ENCODE assay signal across 13 cellular contexts in the genomic region with DNA sequence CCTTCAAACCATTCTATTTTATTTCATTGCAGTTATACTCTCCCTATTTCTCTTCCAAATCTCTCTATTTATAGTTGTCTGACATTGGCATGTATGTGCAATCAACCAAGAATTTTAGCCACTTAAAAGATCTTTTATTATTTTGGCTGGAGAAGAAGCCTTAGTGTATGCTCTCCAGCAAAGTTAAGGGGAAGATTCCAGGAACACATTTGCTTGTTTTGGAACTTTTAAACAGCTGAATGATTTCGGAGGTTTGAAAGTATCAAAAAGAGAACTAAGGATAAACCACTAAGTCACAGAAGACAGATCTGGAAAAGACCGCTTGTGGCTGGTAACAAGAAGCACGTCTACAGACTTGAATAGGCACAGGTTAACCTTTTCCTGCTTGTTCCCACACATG.
DNase-seq lines count a peak whose midpoint lies in the region; ATAC-seq and TF ChIP-seq lines count a peak whose summit lies in the region.
"Had no signal": no experiment of that assay in that cellular context is flagged by ENCODE, and none has a peak within 500 bp of the region (broad histone marks: within the 10 kb centered on the region; RNA-seq: fewer than 3 reads in every experiment).

No MANE protein-coding gene starts in this region.

- no peak overlapping the region for H2AFZ ChIP-seq in PC-9

- H4K20me1 ChIP-seq in PC-9 (ENCODE audit: insufficient read depth): no peaks in the 10 kb centered on the region

- no peaks in the 10 kb centered on the region for H3K9me3 Mint-ChIP-seq in memory B cell
- H3K9me3 Mint-ChIP-seq in activated T-cell treated with anti-CD3 and anti-CD28 coated beads, Interleukin-2, amount 50 U/mL, for 72 hours: no peaks in the 10 kb centered on the region
- H3K9me3 Mint-ChIP-seq: activated CD4-positive, alpha-beta T cell treated with anti-CD3 and anti-CD28 coated beads, Interleukin-2, amount 10 ng/mL, durations not matched to agents 7 days and 5 days; dendritic cell treated with granulocyte-macrophage colony-stimulating factor and Interleukin-4, amounts not matched to agents 40 ng/mL and 50 ng/mL, for 4 days had no signal

- DNase-seq in LHCN-M2 (ENCODE audit: low read depth): peak; percentile 82
- DNase-seq in colonic mucosa: no peak
- DNase-seq in memory B cell (ENCODE audit: low spot score in 2 of 2): no peak
- DNase-seq in vagina (ENCODE audit: extremely low spot score in 2 of 2): no peak
- no peak for DNase-seq in PC-9
- no peak for DNase-seq in D341Med (ENCODE audit: low spot score)
- DNase-seq in activated T-cell treated with anti-CD3 and anti-CD28 coated beads, Interleukin-2, amount 50 U/mL, for 72 hours: no peak
- DNase-seq: activated CD4-positive, alpha-beta T cell treated with anti-CD3 and anti-CD28 coated beads, Interleukin-2, amount 10 ng/mL, durations not matched to agents 7 days and 5 days; activated effector memory CD4-positive, alpha-beta T cell treated with Interleukin-2 at 50 U/mL for 16 hours; DMS79; mucosa of descending colon; NCI-H748 treated with DMSO at 0.1 percent for 48 hours had no signal

- CTCF ChIA-PET in PC-9 (lab: Charles Lee): no interaction called here

- peak; percentile 35 for ATAC-seq in memory B cell (ENCODE audit: low read depth)
- no peak for ATAC-seq in activated T-cell treated with anti-CD3 and anti-CD28 coated beads, Interleukin-2, amount 50 U/mL, for 72 hours (replicated peaks in 1 of 2)
- ATAC-seq: mucosa of descending colon had no signal

- H3K9me3 ChIP-seq in colonic mucosa (no peaks in the 10 kb centered on the region), vagina (no peaks in the 10 kb centered on the region), PC-9 (ENCODE audit: insufficient read depth, low read depth) (no peaks in the 10 kb centered on the region; the same call in 1 of the 2 replicates)
- H3K9me3 ChIP-seq: mucosa of descending colon had no signal

- H3K9me2 ChIP-seq in PC-9 (ENCODE audit: insufficient read depth): no peaks in the 10 kb centered on the region

- H3K4me2 ChIP-seq in PC-9: no peak overlapping the region

- no peaks in the 10 kb centered on the region for H3F3A ChIP-seq in PC-9 (ENCODE audit: insufficient read depth, low read depth)

- TF ChIP-seq CTCF in colonic mucosa (IDR thresholded peaks at IDR 0.05) (no peak), vagina (IDR thresholded peaks at IDR 0.05) (no peak), PC-9 (conservative IDR thresholded peaks at IDR 0.05) (no peak)

- no peak overlapping the region for H3K27ac Mint-ChIP-seq in memory B cell
- no peak overlapping the region for H3K27ac Mint-ChIP-seq in activated T-cell treated with anti-CD3 and anti-CD28 coated beads, Interleukin-2, amount 50 U/mL, for 72 hours
- H3K27ac Mint-ChIP-seq: dendritic cell treated with granulocyte-macrophage colony-stimulating factor and Interleukin-4, amounts not matched to agents 40 ng/mL and 50 ng/mL, for 4 days had no signal

- H3K4me3 ChIP-seq in colonic mucosa (no peak overlapping the region), vagina (no peak overlapping the region), PC-9 (no peak overlapping the region)
- H3K4me3 ChIP-seq: mucosa of descending colon had no signal

- intact Hi-C loops in colonic mucosa (cut with DNase I) (loop anchor here (10.0 kb wide), 2 partner anchors 183 to 703 kb away; a partner anchor contains a TSS), vagina (cut with DNase I) (no loop called here), PC-9 (cut with micrococcal nuclease; ENCODE audit: unreplicated experiment) (loop anchor here (2.0 kb wide), 1 partner anchor 799 kb away; a partner anchor contains a TSS)

- no peaks in the 10 kb centered on the region for H3K4me1 ChIP-seq in colonic mucosa
- peaks cover 14% of the 10 kb centered on the region for H3K4me1 ChIP-seq in vagina
- no peaks in the 10 kb centered on the region for H3K4me1 ChIP-seq in PC-9 (replicated peaks; ENCODE audit: insufficient read depth)

- no peak overlapping the region for H3K9ac ChIP-seq in colonic mucosa (ENCODE audit: low read depth in 2 of 2, low read length in 2 of 2)

- no peak for TF ChIP-seq POLR2A in vagina (IDR thresholded peaks at IDR 0.05)

- POLR2A ChIA-PET in PC-9 (lab: Charles Lee; ENCODE audit: unreplicated experiment): no interaction called here

- BruUV-seq in PC-9 (replicated peaks; lab: Mats Ljungman, UMichigan): no TSS peak

- H3K4me1 Mint-ChIP-seq in memory B cell: peaks cover 14% of the 10 kb centered on the region
- H3K4me1 Mint-ChIP-seq in activated T-cell treated with anti-CD3 and anti-CD28 coated beads, Interleukin-2, amount 50 U/mL, for 72 hours (ENCODE audit: low read depth): peaks cover 36% of the 10 kb centered on the region

- H3K27ac ChIP-seq in colonic mucosa: peak overlapping the region; percentile 50
- peak overlapping the region; percentile 42 for H3K27ac ChIP-seq in vagina
- H3K27ac ChIP-seq in PC-9: no peak overlapping the region

- H3K36me3 ChIP-seq in colonic mucosa: no peaks in the 10 kb centered on the region
- no peaks in the 10 kb centered on the region for H3K36me3 ChIP-seq in vagina
- H3K36me3 ChIP-seq in PC-9 (ENCODE audit: low read depth): no peaks in the 10 kb centered on the region

- H3K27me3 ChIP-seq in colonic mucosa (no peaks in the 10 kb centered on the region), vagina (no peaks in the 10 kb centered on the region), PC-9 (ENCODE audit: insufficient read depth, low read depth) (no peaks in the 10 kb centered on the region)

- H3K27me3 Mint-ChIP-seq in memory B cell: no peaks in the 10 kb centered on the region
- H3K27me3 Mint-ChIP-seq in activated T-cell treated with anti-CD3 and anti-CD28 coated beads, Interleukin-2, amount 50 U/mL, for 72 hours (ENCODE audit: low read depth): no peaks in the 10 kb centered on the region
- H3K27me3 Mint-ChIP-seq: activated CD4-positive, alpha-beta T cell treated with anti-CD3 and anti-CD28 coated beads, Interleukin-2, amount 10 ng/mL, durations not matched to agents 7 days and 5 days; dendritic cell treated with granulocyte-macrophage colony-stimulating factor and Interleukin-4, amounts not matched to agents 40 ng/mL and 50 ng/mL, for 4 days had no signal

- no peak overlapping the region for H3K4me3 Mint-ChIP-seq in memory B cell
- no peak overlapping the region for H3K4me3 Mint-ChIP-seq in activated T-cell treated with anti-CD3 and anti-CD28 coated beads, Interleukin-2, amount 50 U/mL, for 72 hours
- H3K4me3 Mint-ChIP-seq: activated CD4-positive, alpha-beta T cell treated with anti-CD3 and anti-CD28 coated beads, Interleukin-2, amount 10 ng/mL, durations not matched to agents 7 days and 5 days; dendritic cell treated with granulocyte-macrophage colony-stimulating factor and Interleukin-4, amounts not matched to agents 40 ng/mL and 50 ng/mL, for 4 days had no signal

- peaks cover 14% of the 10 kb centered on the region for H3K36me3 Mint-ChIP-seq in memory B cell
- no peaks in the 10 kb centered on the region for H3K36me3 Mint-ChIP-seq in activated T-cell treated with anti-CD3 and anti-CD28 coated beads, Interleukin-2, amount 50 U/mL, for 72 hours (ENCODE audit: insufficient read depth in 2 of 2)

- no peaks in the 10 kb centered on the region for H3K79me2 ChIP-seq in PC-9 (ENCODE audit: low read depth)
